In genomic region chr5:132293992-132294727, GRCh38 we compare ENCODE assay signal across 8 cellular contexts. TPM values are rescaled to one million over a fixed set of nuclear protein-coding genes. Genes with fewer than 3 reads are reported as not detected.
DNase-seq lines count a peak whose midpoint lies in the region; ATAC-seq and TF ChIP-seq lines count a peak whose summit lies in the region.

TSS of gene SLC22A4 (plus strand) at chr5:132294394. CDS start at chr5:132294617, 223 bp downstream.

- peaks cover 12% of the 10 kb centered on the region for H3K4me1 ChIP-seq in HUES64 (ENCODE audit: insufficient read depth, low read length)
- peaks cover 18% of the 10 kb centered on the region for H3K4me1 ChIP-seq in PC-3 (ENCODE audit: insufficient read depth, low read length)
- peaks cover 21 to 29% (median 26%) of the 10 kb centered on the region in 4 donors for H3K4me1 ChIP-seq in esophagus muscularis mucosa
- H3K4me1 ChIP-seq in muscle layer of duodenum (ENCODE audit: control insufficient read depth in 1 of 2, insufficient read depth in 2 of 2, low read length in 2 of 2) = peaks cover 5% of the 10 kb centered on the region in 2 donors

- WGBS in HUES64 = under 1% methylated on average over 63 of the region's 63 CpGs
- WGBS in esophagus muscularis mucosa = 0% methylated on average over 23 of the region's 63 CpGs

- peak within 1 kb of the TSS; percentile 90 for H2AFZ ChIP-seq in PC-3 (ENCODE audit: low read length)

- CTCF ChIA-PET in PC-3 (lab: Charles Lee) = interaction anchor here (0.5 to 1.5 kb wide), 5 partner anchors 25 to 157 kb away, joined by 3 to 7 read pairs (median 6); no protein-coding TSS in a partner anchor

- H3K4me3 ChIP-seq in HUES64 (ENCODE audit: low read length) (peak within 1 kb of the TSS; percentile 71), PC-3 (ENCODE audit: low read length) (peak within 1 kb of the TSS; percentile 97), esophagus muscularis mucosa (peak within 1 kb of the TSS; percentile 69 to 85 (median 72)), muscle layer of duodenum (ENCODE audit: low read depth in 1 of 2, low read length in 2 of 2) (peak within 1 kb of the TSS; percentile 70 to 71)

- H3K79me2 ChIP-seq in PC-3 (ENCODE audit: low read length) = peaks cover 44% of the 10 kb centered on the region

- H3F3A ChIP-seq in PC-3 (ENCODE audit: low read length, unreplicated experiment) = no peaks in the 10 kb centered on the region

- intact Hi-C loops in PC-3 (cut with micrococcal nuclease) (loop anchor here (2.0 to 10.0 kb wide), 5 partner anchors 29 to 201 kb away; partner anchors contain the start of genes IRF1 and P4HA2), esophagus muscularis mucosa (cut with DNase I) (loop anchor here (5.0 to 10.0 kb wide), 3 partner anchors 57 to 211 kb away; partner anchors contain the start of gene SLC22A5)

- TF ChIP-seq POLR2A in esophagus muscularis mucosa (IDR thresholded peaks at IDR 0.05; ENCODE audit: low read depth) = peak; percentile 78

- H3K9me3 ChIP-seq in HUES64 (ENCODE audit: insufficient read depth, low read depth, low read length) (no peaks in the 10 kb centered on the region), PC-3 (ENCODE audit: low read length) (no peaks in the 10 kb centered on the region), esophagus muscularis mucosa (no peaks in the 10 kb centered on the region), muscle layer of duodenum (ENCODE audit: control insufficient read depth in 1 of 2, low read length in 2 of 2) (no peaks in the 10 kb centered on the region)

- H3K9me2 ChIP-seq in PC-3 (replicated peaks; ENCODE audit: low read length) = no peaks in the 10 kb centered on the region

- TF ChIP-seq EP300 in esophagus muscularis mucosa (IDR thresholded peaks at IDR 0.05) = peak; percentile 62

- no peaks in the 10 kb centered on the region for H4K20me1 ChIP-seq in PC-3 (ENCODE audit: low read length)

- BruUV-seq in PC-3 (replicated peaks; lab: Mats Ljungman, UMichigan) = no TSS peak

- H3K27me3 ChIP-seq in HUES64 (ENCODE audit: insufficient read depth, low read length) = peaks cover 25% of the 10 kb centered on the region
- no peaks in the 10 kb centered on the region for H3K27me3 ChIP-seq in PC-3 (ENCODE audit: low read length)
- H3K27me3 ChIP-seq in esophagus muscularis mucosa = no peaks in the 10 kb centered on the region
- no peaks in the 10 kb centered on the region for H3K27me3 ChIP-seq in muscle layer of duodenum (ENCODE audit: low read depth, low read length)

- peak within 1 kb of the TSS; percentile 98 for H3K4me2 ChIP-seq in PC-3 (ENCODE audit: low read length)

- ATAC-seq in GM21447 (IDR thresholded peaks at IDR 0.05; ENCODE audit: unreplicated experiment) (peak; percentile 49), PC-3 (peak; percentile 82)

- POLR2A ChIA-PET in PC-3 (lab: Charles Lee; ENCODE audit: unreplicated experiment) = interaction anchor here (0.5 to 1.2 kb wide), 7 partner anchors 34 to 236 kb away, joined by 3 to 38 read pairs (median 4); partner anchors contain the start of gene SLC22A5

- H3K36me3 ChIP-seq in HUES64 (ENCODE audit: insufficient read depth, low read length) = no peaks in the 10 kb centered on the region
- no peaks in the 10 kb centered on the region for H3K36me3 ChIP-seq in PC-3 (ENCODE audit: low read depth, low read length)
- no peaks in the 10 kb centered on the region for H3K36me3 ChIP-seq in esophagus muscularis mucosa
- peaks cover 0 to 8% of the 10 kb centered on the region in 2 donors for H3K36me3 ChIP-seq in muscle layer of duodenum (ENCODE audit: control insufficient read depth in 1 of 2, insufficient read depth in 2 of 2, low read length in 2 of 2)

- H3K27ac ChIP-seq in HUES64 (ENCODE audit: low read depth, low read length) (peak within 1 kb of the TSS; percentile 81), PC-3 (ENCODE audit: low read length) (peak within 1 kb of the TSS; percentile 94), esophagus muscularis mucosa (replicated peaks in 1 of 4) (peak within 1 kb of the TSS; percentile 95 to 99 (median 97)), muscle layer of duodenum (ENCODE audit: low read length) (peak within 1 kb of the TSS; percentile 95)

- H3K9ac ChIP-seq in HUES64 (ENCODE audit: low read depth, low read length) (peak within 1 kb of the TSS; percentile 91), PC-3 (ENCODE audit: low read length) (peak within 1 kb of the TSS; percentile 94)

- peak; percentile 93 for DNase-seq in D341Med (ENCODE audit: low spot score)
- DNase-seq in PC-3 = peak; percentile 87
- DNase-seq in activated T-cell treated with anti-CD3 and anti-CD28 coated beads, Interleukin-2, amount 50 U/mL, for 48 hours = peak; percentile 92
- peak; percentile 97 for DNase-seq in esophagus muscularis mucosa (ENCODE audit: extremely low spot score)
- peak; percentile 75 for DNase-seq in stimulated activated CD8-positive, alpha-beta memory T cell treated with anti-CD3 and anti-CD28 coated beads, Interleukin-7, amount 100 ng/mL, for 24 hours (ENCODE audit: low read depth)

- TF ChIP-seq CTCF in PC-3 (conservative IDR thresholded peaks at IDR 0.05; ENCODE audit: low read depth, low read length) (0 out of 2 replicates have a peak, but pooled peaks have one; percentile 2), esophagus muscularis mucosa (IDR thresholded peaks at IDR 0.05) (no peak)

RNA-seq across cellular contexts. Expression of gene SLC22A4, which starts in this region (rescaled TPM):
- polyA plus RNA-seq in HUES64 (2013, experiment 1 of 2) = 0.25 TPM
- polyA plus RNA-seq in HUES64 (2013, experiment 2 of 2) = not detected
- 2.2 and 3.4 TPM in 2 replicates for total RNA-seq in PC-3 (2014; rRNA removed)
- total RNA-seq in esophagus muscularis mucosa = 1 to 10 TPM in 2 of 4 donors, under 1 TPM in 2; 0.42 to 1.7 (median 1.0) TPM

Comparison
In these comparisons a context has a peak if more than half of its experiments do, and no peak if none do; other contexts are left out.
1. Peak in every context shown above with its lines: DNase-seq, ATAC-seq, H3K4me3 ChIP-seq and H3K27ac ChIP-seq.